ENCODE assay signal across 1 cellular context in the genomic region with DNA sequence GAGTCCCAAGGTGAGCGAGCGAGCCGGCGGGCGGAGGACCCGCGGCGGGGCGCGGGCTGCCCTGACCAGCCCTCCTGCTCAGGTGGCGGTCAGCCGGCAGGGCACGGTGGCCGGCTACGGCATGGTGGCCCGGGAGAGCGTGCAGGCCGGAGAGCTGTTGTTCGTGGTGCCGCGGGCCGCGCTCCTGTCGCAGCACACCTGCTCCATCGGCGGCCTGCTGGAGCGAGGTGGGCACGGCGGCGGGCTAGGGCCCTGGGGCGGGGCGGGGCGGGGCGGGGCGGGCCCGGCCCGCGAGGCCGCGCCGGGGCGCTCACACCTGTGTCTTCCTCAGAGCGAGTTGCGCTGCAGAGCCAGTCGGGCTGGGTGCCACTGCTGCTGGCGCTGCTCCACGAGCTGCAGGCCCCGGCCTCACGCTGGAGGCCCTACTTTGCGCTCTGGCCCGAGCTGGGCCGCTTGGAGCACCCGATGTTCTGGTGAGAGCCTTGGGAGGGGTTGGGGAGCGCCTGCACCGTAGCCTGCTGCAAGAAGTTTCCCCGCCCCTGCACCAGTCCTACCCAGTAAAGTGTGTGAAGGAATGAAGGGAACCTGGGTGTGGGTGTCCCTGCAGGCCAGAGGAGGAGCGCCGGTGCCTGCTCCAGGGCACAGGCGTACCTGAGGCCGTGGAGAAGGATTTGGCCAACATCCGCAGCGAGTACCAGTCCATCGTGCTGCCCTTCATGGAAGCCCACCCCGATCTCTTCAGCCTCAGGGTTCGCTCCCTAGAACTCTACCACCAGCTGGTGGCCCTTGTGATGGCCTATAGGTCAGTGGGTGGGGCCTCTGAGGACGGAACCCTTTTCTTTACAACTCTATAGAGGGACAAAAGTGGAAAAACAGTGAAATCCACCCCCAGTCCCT.
TF ChIP-seq lines count a peak whose summit lies in the region.

No MANE protein-coding gene starts in this region.

TF ChIP-seq in HepG2, 621 proteins besides CTCF, POLR2A, EP300 and RAD21 (continued from another document):
- peak; percentile 14; the same call in 1 of the 2 replicates for TF ChIP-seq REL (CRISPR knock-in tag; conservative IDR thresholded peaks at IDR 0.05)
- TF ChIP-seq, protein P1, sequence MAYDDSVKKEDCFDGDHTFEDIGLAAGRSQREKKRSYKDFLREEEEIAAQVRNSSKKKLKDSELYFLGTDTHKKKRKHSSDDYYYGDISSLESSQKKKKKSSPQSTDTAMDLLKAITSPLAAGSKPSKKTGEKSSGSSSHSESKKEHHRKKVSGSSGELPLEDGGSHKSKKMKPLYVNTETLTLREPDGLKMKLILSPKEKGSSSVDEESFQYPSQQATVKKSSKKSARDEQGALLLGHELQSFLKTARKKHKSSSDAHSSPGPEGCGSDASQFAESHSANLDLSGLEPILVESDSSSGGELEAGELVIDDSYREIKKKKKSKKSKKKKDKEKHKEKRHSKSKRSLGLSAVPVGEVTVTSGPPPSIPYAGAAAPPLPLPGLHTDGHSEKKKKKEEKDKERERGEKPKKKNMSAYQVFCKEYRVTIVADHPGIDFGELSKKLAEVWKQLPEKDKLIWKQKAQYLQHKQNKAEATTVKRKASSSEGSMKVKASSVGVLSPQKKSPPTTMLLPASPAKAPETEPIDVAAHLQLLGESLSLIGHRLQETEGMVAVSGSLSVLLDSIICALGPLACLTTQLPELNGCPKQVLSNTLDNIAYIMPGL (CRISPR knock-in tag; IDR thresholded peaks at IDR 0.05; ENCODE audit: borderline replicate concordance in 1 of 2, low read depth in 1 of 2): peak in 1 of 2 experiments; percentile 71; a peak in 2 of 4 replicates
- TF ChIP-seq ZNF687 (CRISPR knock-in tag; IDR thresholded peaks at IDR 0.05): peak; percentile 11; the same call in 1 of the 2 replicates
- 0 out of 2 replicates have a peak, but pooled peaks have one; percentile 24 for TF ChIP-seq NFATC3 (CRISPR knock-in tag; IDR thresholded peaks at IDR 0.05)
- TF ChIP-seq RFX5 (IDR thresholded peaks at IDR 0.05; ENCODE audit: low read depth, low read length): no peak
- TF ChIP-seq ZNF768 (CRISPR knock-in tag; IDR thresholded peaks at IDR 0.05): peak; percentile 6; the same call in 1 of the 2 replicates
- no peak for TF ChIP-seq ZNF512 (CRISPR knock-in tag; IDR thresholded peaks at IDR 0.05)
- TF ChIP-seq SRSF1 (optimal IDR thresholded peaks at IDR 0.05; ENCODE audit: low read depth, low read length): peak; percentile 35
- peak; percentile 79; the same call in 1 of the 2 replicates for TF ChIP-seq POGK (CRISPR knock-in tag; conservative IDR thresholded peaks at IDR 0.05)
- TF ChIP-seq ZNF589 (CRISPR knock-in tag; conservative IDR thresholded peaks at IDR 0.05): peak; percentile 33
- TF ChIP-seq NRL (CRISPR knock-in tag; IDR thresholded peaks at IDR 0.05; ENCODE audit: borderline replicate concordance): 0 out of 2 replicates have a peak, but pooled peaks have one; percentile 49
- 0 out of 2 replicates have a peak, but pooled peaks have one; percentile 32 for TF ChIP-seq ZNF761 (CRISPR knock-in tag; conservative IDR thresholded peaks at IDR 0.05)
- TF ChIP-seq, protein P2, sequence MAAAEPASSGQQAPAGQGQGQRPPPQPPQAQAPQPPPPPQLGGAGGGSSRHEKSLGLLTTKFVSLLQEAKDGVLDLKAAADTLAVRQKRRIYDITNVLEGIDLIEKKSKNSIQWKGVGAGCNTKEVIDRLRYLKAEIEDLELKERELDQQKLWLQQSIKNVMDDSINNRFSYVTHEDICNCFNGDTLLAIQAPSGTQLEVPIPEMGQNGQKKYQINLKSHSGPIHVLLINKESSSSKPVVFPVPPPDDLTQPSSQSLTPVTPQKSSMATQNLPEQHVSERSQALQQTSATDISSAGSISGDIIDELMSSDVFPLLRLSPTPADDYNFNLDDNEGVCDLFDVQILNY (CRISPR knock-in tag; conservative IDR thresholded peaks at IDR 0.05): peak; percentile 24; the same call in 1 of the 2 replicates
- TF ChIP-seq NCOA1 (CRISPR knock-in tag; IDR thresholded peaks at IDR 0.05): peak; percentile 15
- TF ChIP-seq, protein P3, sequence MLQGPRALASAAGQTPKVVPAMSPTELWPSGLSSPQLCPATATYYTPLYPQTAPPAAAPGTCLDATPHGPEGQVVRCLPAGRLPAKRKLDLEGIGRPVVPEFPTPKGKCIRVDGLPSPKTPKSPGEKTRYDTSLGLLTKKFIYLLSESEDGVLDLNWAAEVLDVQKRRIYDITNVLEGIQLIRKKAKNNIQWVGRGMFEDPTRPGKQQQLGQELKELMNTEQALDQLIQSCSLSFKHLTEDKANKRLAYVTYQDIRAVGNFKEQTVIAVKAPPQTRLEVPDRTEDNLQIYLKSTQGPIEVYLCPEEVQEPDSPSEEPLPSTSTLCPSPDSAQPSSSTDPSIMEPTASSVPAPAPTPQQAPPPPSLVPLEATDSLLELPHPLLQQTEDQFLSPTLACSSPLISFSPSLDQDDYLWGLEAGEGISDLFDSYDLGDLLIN (CRISPR knock-in tag; IDR thresholded peaks at IDR 0.05; ENCODE audit: borderline replicate concordance): 0 out of 2 replicates have a peak, but pooled peaks have one; percentile 23
- no peak for TF ChIP-seq NFIB (CRISPR knock-in tag; IDR thresholded peaks at IDR 0.05; ENCODE audit: borderline replicate concordance)
TF ChIP-seq in HepG2: peak in this region for 74.
